8 cellular contexts compared by ENCODE assay signal in genomic region chr15:77910030-77910911, GRCh38.
DNase-seq lines count a peak whose midpoint lies in the region; ATAC-seq, FAIRE-seq and TF ChIP-seq lines count a peak whose summit lies in the region.
"Not testable (repeated sequence)": the region's sequence is repeated elsewhere in the genome, so short reads cannot be mapped to it uniquely, and the experiment has no call there.

No MANE protein-coding gene starts in this region.

- H3K4me1 ChIP-seq in A549; lung (ENCODE audit: control insufficient read depth in 2 of 2, insufficient read depth in 2 of 2, low read length in 2 of 2): not testable (repeated sequence)

- whole genome bisulfite sequencing in A549 (ENCODE audit: missing lambda C conversion rate) = 9% methylated on average over 11 of the region's 12 CpGs
- 15 to 17% methylated on average over 12 of the region's 12 CpGs for WGBS in lung, 2 donors

- peak; percentile 73 for TF ChIP-seq CTCF in A549 (IDR thresholded peaks at IDR 0.05)
- TF ChIP-seq CTCF in SU-DHL-6 (IDR thresholded peaks at IDR 0.05; ENCODE audit: insufficient read depth, low read length, poor library complexity, severe bottlenecking) = peak; percentile 87
- peak; percentile 24 for TF ChIP-seq CTCF in lung (IDR thresholded peaks at IDR 0.05; ENCODE audit: control extremely low read depth, extremely low read depth)

- peak overlapping the region; percentile 88 for H2AFZ ChIP-seq in SU-DHL-6 (ENCODE audit: low read depth, low read length, severe bottlenecking)

- not testable (repeated sequence) for H3K9me2 ChIP-seq in SU-DHL-6 (replicated peaks; ENCODE audit: insufficient read depth, low read length)

- H4K20me1 ChIP-seq in SU-DHL-6 (ENCODE audit: low read depth, low read length) = not testable (repeated sequence)

- H3F3A ChIP-seq in SU-DHL-6 (ENCODE audit: insufficient read depth) = not testable (repeated sequence)

- peak in 1 of 2 experiments; percentile 12; a peak in 1 of 5 replicates for TF ChIP-seq RAD21 in A549 (conservative IDR thresholded peaks at IDR 0.05 in 1 of 2, IDR thresholded peaks at IDR 0.05 in 1 of 2)

- H3K4me3 ChIP-seq in A549 = peak overlapping the region; percentile 38
- peak overlapping the region; percentile 37 for H3K4me3 ChIP-seq in SU-DHL-6 (ENCODE audit: insufficient read depth, low read length, poor library complexity, severe bottlenecking)
- peak overlapping the region; percentile 22 for H3K4me3 ChIP-seq in lung

- TF ChIP-seq EP300 in A549 (IDR thresholded peaks at IDR 0.05) = not testable (repeated sequence)

- H3K4me2 ChIP-seq in A549 (peak overlapping the region; percentile 67), SU-DHL-6 (ENCODE audit: low read depth, low read length, poor library complexity, severe bottlenecking) (peak overlapping the region; percentile 65)

- peak; percentile 75 to 92 for DNase-seq in A549 (ENCODE audit: low read depth in 1 of 2, low spot score in 1 of 2)
- peak; percentile 50 for DNase-seq in GM19238 (ENCODE audit: insufficient read length, low spot score)
- peak; percentile 37 to 75 (median 66) for DNase-seq in NCI-H1417 (lab: John Stamatoyannopoulos, UW)
- DNase-seq in activated effector memory CD4-positive, alpha-beta T cell treated with Interleukin-2 at 50 U/mL for 16 hours = peak; percentile 62
- DNase-seq in lung (ENCODE audit: low spot score) = peak; percentile 81
- peak; percentile 47 to 57 for DNase-seq in stimulated activated CD4-positive, alpha-beta T cell treated with anti-CD3 and anti-CD28 coated beads, Interleukin-15, amount 100 ng/mL, for 1 hour (ENCODE audit: low read depth in 1 of 2, low spot score in 1 of 2)

- not testable (repeated sequence) for H3K27me3 ChIP-seq in SU-DHL-6 (ENCODE audit: low read length); lung (ENCODE audit: control insufficient read depth, insufficient read depth)

- FAIRE-seq in A549 (lab: Jason Lieb, UNC) = not testable (repeated sequence)

- H3K9ac ChIP-seq in SU-DHL-6 (ENCODE audit: low read length) = peak overlapping the region; percentile 48; the same call in 1 of the 2 replicates

- not testable (repeated sequence) for H3K36me3 ChIP-seq in SU-DHL-6 (ENCODE audit: low read length); lung (ENCODE audit: control insufficient read depth in 2 of 2, insufficient read depth in 2 of 2, low read length in 2 of 2)

- POLR2A ChIA-PET in A549 (lab: Yijun Ruan, JAX) = not testable (repeated sequence)

- ATAC-seq in A549 (peak; percentile 83 to 88), esophagus mucosa (peak; percentile 57)
- ATAC-seq in lung (ENCODE audit: insufficient read depth, low FRiP score) = not testable (repeated sequence)

- H3K9me3 ChIP-seq in A549; SU-DHL-6 (ENCODE audit: insufficient read depth, low read length); lung (ENCODE audit: control insufficient read depth in 2 of 2, insufficient read depth in 1 of 2, low read length in 1 of 2): not testable (repeated sequence)

- not testable (repeated sequence) for H3K79me2 ChIP-seq in SU-DHL-6 (ENCODE audit: insufficient read depth, low read length)

- H3K27ac ChIP-seq in A549 (peak overlapping the region; percentile 80 to 83), lung (ENCODE audit: low read depth in 1 of 2, low read length in 1 of 2) (peak overlapping the region; percentile 73)
- not testable (repeated sequence) for H3K27ac ChIP-seq in SU-DHL-6 (ENCODE audit: low read depth, low read length)

- CTCF ChIA-PET in A549 (lab: Yijun Ruan, JAX) = interaction anchor here (0.6 to 2.1 kb wide), 23 partner anchors 8 to 827 kb away, joined by 3 to 13 read pairs (median 3); no protein-coding TSS in a partner anchor

- not testable (repeated sequence) for TF ChIP-seq POLR2A in A549 (IDR thresholded peaks at IDR 0.05; ENCODE audit: low read length)

TF ChIP-seq in A549, 52 proteins besides CTCF, POLR2A, EP300 and RAD21:
- TF ChIP-seq SMC3 (IDR thresholded peaks at IDR 0.05) = peak; percentile 27; the same call in 2 of the 3 replicates
TF ChIP-seq in A549: peak in this region for 1; not testable (repeated sequence) for 51.

Comparison
In these comparisons a context has a peak if more than half of its experiments do, and no peak if none do; other contexts are left out.
1. CTCF ChIP-seq: peak in every context shown above with its lines; median percentile 87 in SU-DHL-6; 73 in A549; 24 in lung.